14 cellular contexts compared by ENCODE assay signal in genomic region chr6:106128981-106129761, GRCh38. TPM values are rescaled to one million over a fixed set of nuclear protein-coding genes. Genes with fewer than 3 reads are reported as not detected.
DNase-seq lines count a peak whose midpoint lies in the region; ATAC-seq, FAIRE-seq and TF ChIP-seq lines count a peak whose summit lies in the region.
"Had no signal": no experiment of that assay in that cellular context is flagged by ENCODE, and none has a peak within 500 bp of the region (broad histone marks: within the 10 kb centered on the region; RNA-seq: fewer than 3 reads in every experiment).

No MANE protein-coding gene starts in this region.

- in situ Hi-C loops in GM12878 (cut with MboI) = no loop called here

- FAIRE-seq in GM12878 (lab: Jason Lieb, UNC) = no peak

- no peak for TF ChIP-seq POLR2A in GM12878 (IDR thresholded peaks at IDR 0.05; ENCODE audit: low read depth, low read length)

- SMC1A ChIA-PET in GM12878 (lab: Charles Lee; ENCODE audit: uncharacterized antibody, unreplicated experiment) = interaction anchor here (0.6 to 3.4 kb wide), 15 partner anchors 12 to 697 kb away, joined by 3 to 15 read pairs (median 4); no protein-coding TSS in a partner anchor

- H3K9me3 Mint-ChIP-seq in neural progenitor cell (no peaks in the 10 kb centered on the region), CD14-positive monocyte (peaks cover 0 to 2% (median 0%) of the 10 kb centered on the region in 7 donors)
- H3K9me3 Mint-ChIP-seq: stimulated activated naive CD8-positive, alpha-beta T cell treated with anti-CD3 and anti-CD28 coated beads, Interleukin-15, Interleukin-2, amounts not matched to agents 100 ng/mL and 50 ng/mL, for 24 hours had no signal

- ATAC-seq in GM12878 (peak; percentile 59), right cardiac atrium (no peak)
- ATAC-seq: right lobe of liver had no signal

- intact Hi-C loops in GM12878 (cut with micrococcal nuclease; ENCODE audit: unreplicated experiment) (no loop called here), CD14-positive monocyte (cut with micrococcal nuclease) (no loop called here), right cardiac atrium (cut with DNase I) (no loop called here)

- H3K27ac ChIP-seq in GM12878 (ENCODE audit: control insufficient read depth, insufficient read depth) = no peak overlapping the region
- no peak overlapping the region for H3K27ac ChIP-seq in neural progenitor cell
- H3K27ac ChIP-seq in right cardiac atrium (ENCODE audit: low read length) = no peak overlapping the region
- H3K27ac ChIP-seq: right lobe of liver had no signal

- no peak for TF ChIP-seq RAD21 in GM12878 (IDR thresholded peaks at IDR 0.05; ENCODE audit: insufficient read depth, low read depth, low read length)

- POLR2A ChIA-PET in GM12878 (lab: Charles Lee) = no interaction called here

- H3K27ac Mint-ChIP-seq in neural progenitor cell (no peak overlapping the region), CD14-positive monocyte (peak overlapping the region in 3 of 7 donors; percentile 55 to 64 (median 58))
- H3K27ac Mint-ChIP-seq: brain; stimulated activated naive CD8-positive, alpha-beta T cell treated with anti-CD3 and anti-CD28 coated beads, Interleukin-15, Interleukin-2, amounts not matched to agents 100 ng/mL and 50 ng/mL, for 24 hours had no signal

- no peaks in the 10 kb centered on the region for H3K4me1 Mint-ChIP-seq in neural progenitor cell
- peaks cover 37% of the 10 kb centered on the region for H3K4me1 Mint-ChIP-seq in CD14-positive monocyte

- RAD21 ChIA-PET in GM12878 (lab: Charles Lee; ENCODE audit: unreplicated experiment) = interaction anchor here (0.6 to 2.4 kb wide), 5 partner anchors 8 to 40 kb away, joined by 3 to 12 read pairs (median 3); no protein-coding TSS in a partner anchor

- H3K4me2 ChIP-seq in GM12878 (ENCODE audit: control insufficient read depth, insufficient read depth) = no peak overlapping the region
- no peak overlapping the region for H3K4me2 ChIP-seq in neural progenitor cell

- H3K9me3 ChIP-seq in GM12878 (replicated peaks; ENCODE audit: control insufficient read depth, insufficient read depth, low read length) (no peaks in the 10 kb centered on the region), neural progenitor cell (ENCODE audit: low read depth) (no peaks in the 10 kb centered on the region), right cardiac atrium (ENCODE audit: control insufficient read depth, low read length) (no peaks in the 10 kb centered on the region)
- H3K9me3 ChIP-seq: right lobe of liver had no signal

- DNase-seq in EL (peak; percentile 91), NCI-H1048 (lab: John Stamatoyannopoulos, UW) (peak; percentile 84), GM12878 (ENCODE audit: low read depth, low spot score) (no peak), neural progenitor cell (ENCODE audit: low spot score) (no peak), CD14-positive monocyte (ENCODE audit: low spot score) (no peak), right cardiac atrium (no peak), NCI-H748 treated with DMSO at 0.1 percent for 48 hours (lab: John Stamatoyannopoulos, UW) (no peak), iPS-NIHi7 (ENCODE audit: extremely low spot score) (no peak)
- DNase-seq: activated CD4-positive, alpha-beta T cell treated with anti-CD3 and anti-CD28 coated beads for 1 hour; NCI-H524 treated with DMSO at 0.1 percent for 48 hours; right lobe of liver had no signal

- no peak for TF ChIP-seq CTCF in GM12878 (IDR thresholded peaks at IDR 0.05 in 2 of 3, conservative IDR thresholded peaks at IDR 0.05 in 1 of 3; ENCODE audit: control insufficient read depth in 2 of 3, extremely low read depth in 1 of 3, insufficient read depth in 1 of 3, low read depth in 3 of 3, low read length in 3 of 3)
- no peak for TF ChIP-seq CTCF in neural progenitor cell (IDR thresholded peaks at IDR 0.05)
- TF ChIP-seq CTCF in CD14-positive monocyte (IDR thresholded peaks at IDR 0.05) = no peak

- H3K4me1 ChIP-seq in GM12878 (ENCODE audit: control insufficient read depth, insufficient read depth, low read length) = peaks cover 40% of the 10 kb centered on the region
- no peaks in the 10 kb centered on the region for H3K4me1 ChIP-seq in neural progenitor cell
- no peaks in the 10 kb centered on the region for H3K4me1 ChIP-seq in right cardiac atrium (ENCODE audit: control insufficient read depth, insufficient read depth, low read length)
- H3K4me1 ChIP-seq: right lobe of liver had no signal

- no peaks in the 10 kb centered on the region for H3K79me2 ChIP-seq in GM12878 (ENCODE audit: control insufficient read depth, insufficient read depth, low read length)
- no peaks in the 10 kb centered on the region for H3K79me2 ChIP-seq in neural progenitor cell (ENCODE audit: low read depth)

- H3K36me3 Mint-ChIP-seq in neural progenitor cell = no peaks in the 10 kb centered on the region
- H3K36me3 Mint-ChIP-seq in CD14-positive monocyte = peaks cover 0 to 2% of the 10 kb centered on the region in 2 donors
- H3K36me3 Mint-ChIP-seq: brain had no signal

- no peak overlapping the region for H3K9ac ChIP-seq in GM12878 (ENCODE audit: control insufficient read depth, insufficient read depth, low read length)
- H3K9ac ChIP-seq in neural progenitor cell = no peak overlapping the region

- H3K27me3 Mint-ChIP-seq in neural progenitor cell (ENCODE audit: insufficient read depth, low read depth) (no peaks in the 10 kb centered on the region), CD14-positive monocyte (ENCODE audit: low read depth in 3 of 3) (peaks cover 0 to 4% (median 0%) of the 10 kb centered on the region in 3 donors)

- H3K36me3 ChIP-seq in GM12878 (ENCODE audit: control insufficient read depth in 2 of 2, insufficient read depth in 2 of 2, low read length in 1 of 2) (no peaks in the 10 kb centered on the region), neural progenitor cell (no peaks in the 10 kb centered on the region)
- H3K36me3 ChIP-seq: right lobe of liver had no signal

- H3K4me3 ChIP-seq in GM12878 (no peak overlapping the region), neural progenitor cell (no peak overlapping the region), right cardiac atrium (ENCODE audit: low read length) (no peak overlapping the region)
- H3K4me3 ChIP-seq: right lobe of liver had no signal

- 78% methylated on average over 9 of the region's 9 CpGs for WGBS in GM12878 (ENCODE audit: insufficient coverage, insufficient replicate concordance, low lambda C conversion rate, missing lambda C conversion rate)
- 75% methylated on average over 9 of the region's 9 CpGs for WGBS in right cardiac atrium

- H4K20me1 ChIP-seq in GM12878 (ENCODE audit: control insufficient read depth, insufficient read depth) (no peaks in the 10 kb centered on the region), neural progenitor cell (ENCODE audit: low read depth) (no peaks in the 10 kb centered on the region)

- CTCF ChIA-PET in GM12878 (lab: Yijun Ruan, JAX) = interaction anchor here (3.0 to 3.3 kb wide), 2 partner anchors 12 to 94 kb away, joined by 9 to 13 read pairs; no protein-coding TSS in a partner anchor

- H3F3A ChIP-seq in neural progenitor cell (ENCODE audit: low read depth) = no peaks in the 10 kb centered on the region

- H3K27me3 ChIP-seq in GM12878 (replicated peaks in 1 of 2; ENCODE audit: control insufficient read depth in 2 of 2, insufficient read depth in 2 of 2, low read length in 1 of 2) = peaks cover 0 to 2% of the 10 kb centered on the region in 2 experiments; a peak in 1 of 4 replicates
- H3K27me3 ChIP-seq in neural progenitor cell = no peaks in the 10 kb centered on the region
- no peaks in the 10 kb centered on the region for H3K27me3 ChIP-seq in right cardiac atrium (ENCODE audit: control insufficient read depth, insufficient read depth)
- H3K27me3 ChIP-seq: right lobe of liver had no signal

- H2AFZ ChIP-seq in GM12878 (ENCODE audit: control insufficient read depth, low read depth, low read length) (no peak overlapping the region), neural progenitor cell (replicated peaks) (peak overlapping the region; percentile 40)

- TF ChIP-seq EP300 in GM12878 (IDR thresholded peaks at IDR 0.05; ENCODE audit: borderline replicate concordance in 1 of 2, control insufficient read depth in 1 of 2, low read depth in 2 of 2, low read length in 2 of 2) = no peak

- H3K4me3 Mint-ChIP-seq in neural progenitor cell = no peak overlapping the region
- no peak overlapping the region for H3K4me3 Mint-ChIP-seq in CD14-positive monocyte
- H3K4me3 Mint-ChIP-seq: brain; stimulated activated naive CD8-positive, alpha-beta T cell treated with anti-CD3 and anti-CD28 coated beads, Interleukin-15, Interleukin-2, amounts not matched to agents 100 ng/mL and 50 ng/mL, for 24 hours had no signal

- BruUV-seq in GM12878 (replicated peaks; lab: Mats Ljungman, UMichigan) = no TSS peak

RNA-seq across cellular contexts. Expression of gene PRDM1, which starts 43.0 kb away (rescaled TPM):
- 7.9 and 9.9 TPM in 2 replicates for total RNA-seq in GM12878 (2013; cell fraction: nucleolus; rRNA removed)
- total RNA-seq in GM12878 (2014; rRNA removed) (3.7 and 4.0 TPM in 2 replicates), GM12878 (2014; rRNA removed; fragmentation: Illumina TruSeq; extraction: Trizol) (4.0 and 4.1 TPM in 2 replicates), GM12878 (2021) (7.7 and 8.4 TPM in 2 replicates), neural progenitor cell (ENCODE audit: low replicate concordance) (0.37 and 0.43 TPM in 2 replicates), right cardiac atrium (1 to 10 TPM in 3 of 4 donors, under 1 TPM in 1; 0.91 to 1.5 (median 1.4) TPM)
- polyA plus RNA-seq in GM12878 (2011; ENCODE audit: low read depth) = 8.1 TPM
- polyA plus RNA-seq in GM12878 (2011; rRNA removed) (4.0 and 4.2 TPM in 2 replicates), GM12878 (2014; fragmentation: Illumina TruSeq; extraction: Trizol) (5.1 and 6.4 TPM in 2 replicates), GM12878 (2014; fragmentation: Nextera tagmentation; extraction: Ambion mirVana) (1 to 10 TPM; 1.9 to 2.8 TPM), GM12878 (2014; rRNA removed) (2.0 and 4.0 TPM in 2 replicates), GM12878 (2016; fragmentation: Nextera tagmentation; extraction: Ambion mirVana) (10 to 100 TPM; 13.6 to 15.8 TPM), CD14-positive monocyte (1 to 10 TPM; 1.8 to 5.2 TPM), right cardiac atrium (0.41 TPM)
- polyA plus RNA-seq in GM12878 (2011; cell fraction: cytosol; rRNA removed) = 3.8 and 4.5 TPM in 2 replicates
- 7.9 and 9.8 TPM in 2 replicates for polyA plus RNA-seq in GM12878 (2011; cell fraction: nucleus; rRNA removed)
- polyA plus RNA-seq in GM12878 (2012) = 11.0 and 12.0 TPM in 2 replicates
- polyA minus RNA-seq in GM12878 (2011; rRNA and poly(A)+ RNA removed) = 8.2 and 10.9 TPM in 2 replicates
- 3.6 and 6.0 TPM in 2 replicates for polyA minus RNA-seq in GM12878 (2011; cell fraction: cytosol; rRNA and poly(A)+ RNA removed)
- 13.5 and 21.5 TPM in 2 replicates for polyA minus RNA-seq in GM12878 (2011; cell fraction: nucleus; rRNA and poly(A)+ RNA removed)
- total RNA-seq: G401 had no signal

Comparison
In these comparisons a context has a peak if more than half of its experiments do, and no peak if none do; other contexts are left out.
1. DNase-seq: peak in EL (single experiment) and NCI-H1048 (single experiment); none in GM12878 (single experiment), neural progenitor cell (single experiment), CD14-positive monocyte (single experiment), right cardiac atrium (0 of 3), NCI-H748 treated with DMSO at 0.1 percent for 48 hours (single experiment) and iPS-NIHi7 (single experiment).